Comparison of ENCODE assay signal across 8 cellular contexts in genomic region chr1:182595641-182596240, GRCh38. TPM values are rescaled to one million over a fixed set of nuclear protein-coding genes. Genes with fewer than 3 reads are reported as not detected.
A peak's percentile ranks its signal among the peaks of the same experiment; 100 is the strongest.
DNase-seq lines count a peak whose midpoint lies in the region; ATAC-seq and TF ChIP-seq lines count a peak whose summit lies in the region.

No MANE protein-coding gene starts in this region.

- H3K79me2 ChIP-seq in GM23248 (ENCODE audit: insufficient read depth) (no peaks in the 10 kb centered on the region), mesendoderm (ENCODE audit: control insufficient read depth, insufficient read depth, low read length) (peaks cover 7% of the 10 kb centered on the region)

- WGBS in GM23248 (ENCODE audit: low coverage in 1 of 2, low lambda C conversion rate in 2 of 2, missing lambda C conversion rate in 2 of 2), 2 experiments, result 62 to 68% methylated on average over 4 of the region's 4 CpGs
- no CpG with 5 or more reads among the region's 4 CpGs for WGBS in mesendoderm (ENCODE audit: extremely low coverage, insufficient coverage, low lambda C conversion rate)

- peaks cover 17% of the 10 kb centered on the region for H3F3A ChIP-seq in GM23248 (ENCODE audit: insufficient read depth)

- peak; percentile 64 for DNase-seq in AG10803 (ENCODE audit: low read depth)
- peak; percentile 78 for DNase-seq in GM23248
- peak; percentile 75 for DNase-seq in NCI-H526 treated with DMSO at 0.1 percent for 48 hours (lab: John Stamatoyannopoulos, UW)
- peak; percentile 82 to 85 for DNase-seq in activated CD4-positive, alpha-beta T cell treated with anti-CD3 and anti-CD28 coated beads, Interleukin-2, amount 50 U/mL, for 48 hours
- DNase-seq in effector CD4-positive, alpha-beta T cell, result peak; percentile 59
- DNase-seq in mesendoderm, result peak; percentile 79
- DNase-seq in stimulated activated naive CD8-positive, alpha-beta T cell treated with anti-CD3 and anti-CD28 coated beads, Interleukin-15, amount 100 ng/mL, for 72 hours, result peak; percentile 44 to 63

- no peaks in the 10 kb centered on the region for H3K9me3 Mint-ChIP-seq in stimulated activated naive CD8-positive, alpha-beta T cell treated with anti-CD3 and anti-CD28 coated beads, Interleukin-15, amount 100 ng/mL, for 72 hours

- H3K4me1 Mint-ChIP-seq in stimulated activated naive CD8-positive, alpha-beta T cell treated with anti-CD3 and anti-CD28 coated beads, Interleukin-15, amount 100 ng/mL, for 72 hours, result peaks cover 12% of the 10 kb centered on the region

- H3K27me3 ChIP-seq in GM23248 (replicated peaks; ENCODE audit: insufficient read depth) (no peaks in the 10 kb centered on the region), mesendoderm (ENCODE audit: insufficient read depth, low read length, poor library complexity) (no peaks in the 10 kb centered on the region)

- no peak overlapping the region for H2BK120ac ChIP-seq in mesendoderm (ENCODE audit: low read depth, low read length)

- no peaks in the 10 kb centered on the region for H3K9me3 ChIP-seq in GM23248 (ENCODE audit: low read depth)

- no peak overlapping the region for H4K8ac ChIP-seq in mesendoderm (ENCODE audit: low read depth, low read length)

- no peak overlapping the region for H2AFZ ChIP-seq in GM23248

- no peak overlapping the region for H3K18ac ChIP-seq in mesendoderm (ENCODE audit: low read length)

- H4K20me1 ChIP-seq in GM23248 (ENCODE audit: insufficient read depth), result no peaks in the 10 kb centered on the region

- H3K4me1 ChIP-seq in GM23248 (ENCODE audit: insufficient read depth), result peaks cover 11% of the 10 kb centered on the region
- H3K4me1 ChIP-seq in mesendoderm (ENCODE audit: control insufficient read depth, low read depth, low read length), result no peaks in the 10 kb centered on the region

- no peak overlapping the region for H2BK15ac ChIP-seq in mesendoderm (replicated peaks; ENCODE audit: low read depth)

- H3K79me1 ChIP-seq in mesendoderm (ENCODE audit: low read length), result peaks cover 9% of the 10 kb centered on the region

- no peaks in the 10 kb centered on the region for H3K9me2 ChIP-seq in GM23248 (ENCODE audit: insufficient read depth)

- no peak overlapping the region for H3K4me3 Mint-ChIP-seq in stimulated activated naive CD8-positive, alpha-beta T cell treated with anti-CD3 and anti-CD28 coated beads, Interleukin-15, amount 100 ng/mL, for 72 hours

- in situ Hi-C loops in GM23248 (cut with MboI), result loop anchor here (5.0 to 10.0 kb wide), 2 partner anchors 151 to 187 kb away; no protein-coding TSS in a partner anchor

- H3K56ac ChIP-seq in mesendoderm (ENCODE audit: low read length), result no peak overlapping the region

- no peak overlapping the region for H4K5ac ChIP-seq in mesendoderm (ENCODE audit: low read length)

- H2AK5ac ChIP-seq in mesendoderm (ENCODE audit: low read length), result no peak overlapping the region

- no peak overlapping the region for H2BK5ac ChIP-seq in mesendoderm (ENCODE audit: low read length)

- ATAC-seq in stimulated activated naive CD8-positive, alpha-beta T cell treated with anti-CD3 and anti-CD28 coated beads, Interleukin-15, amount 100 ng/mL, for 72 hours, result no peak
- no peak for ATAC-seq in GM18873 (IDR thresholded peaks at IDR 0.05; ENCODE audit: low FRiP score, unreplicated experiment)

- H3K27me3 Mint-ChIP-seq in stimulated activated naive CD8-positive, alpha-beta T cell treated with anti-CD3 and anti-CD28 coated beads, Interleukin-15, amount 100 ng/mL, for 72 hours, result peaks cover 8% of the 10 kb centered on the region

- H3K4me3 ChIP-seq in AG10803 (ENCODE audit: low read length), result no peak overlapping the region
- H3K4me3 ChIP-seq in GM23248, result no peak overlapping the region
- H3K4me3 ChIP-seq in mesendoderm (ENCODE audit: low read length), result no peak overlapping the region

- H3K9ac ChIP-seq in GM23248 (no peak overlapping the region), mesendoderm (ENCODE audit: low read length) (no peak overlapping the region)

- no peak overlapping the region for H3K4ac ChIP-seq in mesendoderm (ENCODE audit: low read depth, low read length)

- no peak overlapping the region for H3K23ac ChIP-seq in mesendoderm (ENCODE audit: low read length)

- no peak overlapping the region for H3K4me2 ChIP-seq in GM23248 (ENCODE audit: unreplicated experiment)
- no peak overlapping the region for H3K4me2 ChIP-seq in mesendoderm (ENCODE audit: low read length)

- H3K36me3 ChIP-seq in GM23248 (ENCODE audit: low read depth), result no peaks in the 10 kb centered on the region
- H3K36me3 ChIP-seq in mesendoderm (ENCODE audit: control insufficient read depth, insufficient read depth, low read length), result peaks cover 11% of the 10 kb centered on the region

- H3K27ac ChIP-seq in GM23248 (no peak overlapping the region), mesendoderm (ENCODE audit: low read depth, low read length) (no peak overlapping the region)

- no peak overlapping the region for H3K27ac Mint-ChIP-seq in stimulated activated naive CD8-positive, alpha-beta T cell treated with anti-CD3 and anti-CD28 coated beads, Interleukin-15, amount 100 ng/mL, for 72 hours

- peak; percentile 78 for TF ChIP-seq CTCF in AG10803 (conservative IDR thresholded peaks at IDR 0.05; ENCODE audit: low read length)

RNA-seq across cellular contexts. Expression of gene RNASEL, which starts 6.7 kb away (rescaled TPM):
- 7.1 and 10.1 TPM in 2 replicates for total RNA-seq in GM23248 (2014; rRNA removed; shearing (Covaris generic))
- 7.9 and 9.7 TPM in 2 replicates for polyA plus RNA-seq in GM23248 (2016; fragmentation: Nextera tagmentation; extraction: Ambion mirVana)
- polyA plus RNA-seq in mesendoderm (2013, experiment 1 of 2), result 0.62 TPM
- polyA plus RNA-seq in mesendoderm (2013, experiment 2 of 2), result 0.64 TPM

RNA-seq across cellular contexts. Expression of gene RGS16, which starts 8.4 kb away (rescaled TPM):
- total RNA-seq in GM23248 (2014; rRNA removed; shearing (Covaris generic)), result 0.11 and 0.89 TPM in 2 replicates
- 0.33 and 0.41 TPM in 2 replicates for polyA plus RNA-seq in GM23248 (2016; fragmentation: Nextera tagmentation; extraction: Ambion mirVana)
- polyA plus RNA-seq in mesendoderm (2013, experiment 1 of 2), result 44.1 TPM
- polyA plus RNA-seq in mesendoderm (2013, experiment 2 of 2), result 42.9 TPM
